ENCODE assay signal across 8 cellular contexts in the genomic region with DNA sequence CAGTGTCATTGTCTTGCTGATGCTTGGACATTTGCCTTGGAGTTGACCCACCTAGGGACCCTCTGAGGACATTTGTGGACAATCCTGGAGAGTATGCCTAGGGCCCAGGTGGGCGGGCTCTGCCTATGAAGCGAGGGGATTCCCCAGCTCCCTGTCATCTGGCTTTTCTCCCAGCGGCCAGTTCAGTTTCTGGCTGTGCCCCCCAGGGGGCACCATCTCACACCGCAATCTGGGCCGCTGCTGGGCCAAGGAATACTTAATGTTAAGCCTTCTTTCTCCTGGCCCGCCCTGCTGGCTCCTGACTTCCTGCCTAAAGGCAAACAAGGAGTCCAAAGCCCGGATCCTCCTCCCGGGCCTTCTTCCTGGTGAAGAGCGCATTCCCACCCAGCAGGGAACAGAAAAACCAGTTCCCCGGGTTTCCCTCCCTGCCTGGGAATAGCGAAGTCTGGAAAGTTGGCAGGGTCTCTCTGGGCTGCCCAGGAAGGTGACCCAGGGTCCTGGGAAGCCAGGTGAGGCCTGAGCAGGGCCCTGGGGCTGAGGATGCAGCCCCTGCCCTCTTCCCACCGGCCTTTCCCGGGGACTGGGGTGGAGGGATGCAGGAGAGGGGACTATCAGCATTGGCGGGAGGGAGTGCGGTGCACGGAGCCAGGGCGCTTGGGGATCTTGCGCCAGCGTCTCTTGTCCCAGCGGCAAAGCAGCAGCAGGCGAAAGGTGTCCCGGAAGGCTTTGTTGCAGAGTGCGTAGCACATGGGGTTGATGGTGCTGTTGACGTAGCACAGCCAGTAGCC. TPM values are rescaled to one million over a fixed set of nuclear protein-coding genes. Genes with fewer than 3 reads are reported as not detected.
DNase-seq lines count a peak whose midpoint lies in the region; ATAC-seq and TF ChIP-seq lines count a peak whose summit lies in the region.

No MANE protein-coding gene starts in this region.

- H3K4me2 ChIP-seq in IMR-90 (ENCODE audit: low read depth, low read length) = no peak overlapping the region

- H2BK15ac ChIP-seq in IMR-90 (ENCODE audit: low read depth, low read length) = no peak overlapping the region

- H3K4me1 ChIP-seq in IMR-90 (ENCODE audit: control insufficient read depth, insufficient read depth, low read length) = no peaks in the 10 kb centered on the region
- peaks cover 38% of the 10 kb centered on the region for H3K4me1 ChIP-seq in left ventricle myocardium inferior

- H3K36me3 Mint-ChIP-seq in activated naive CD8-positive, alpha-beta T cell treated with anti-CD3 and anti-CD28 coated beads, Interleukin-2, amount 50 U/mL, for 24 hours (ENCODE audit: low read depth) = no peaks in the 10 kb centered on the region

- intact Hi-C loops in IMR-90 (cut with micrococcal nuclease) = loop anchor here (1.0 kb wide), 1 partner anchor 115 kb away; no protein-coding TSS in a partner anchor
- intact Hi-C loops in left ventricle myocardium inferior (cut with micrococcal nuclease) = loop anchor here (5.0 kb wide), 1 partner anchor 113 kb away; no protein-coding TSS in a partner anchor

- no peak overlapping the region for H2BK20ac ChIP-seq in IMR-90 (ENCODE audit: low read depth, low read length)

- peak; percentile 72 for TF ChIP-seq CTCF in IMR-90 (conservative IDR thresholded peaks at IDR 0.05; ENCODE audit: low read depth, low read length)
- peak; percentile 73 for TF ChIP-seq CTCF in left ventricle myocardium inferior (IDR thresholded peaks at IDR 0.05; ENCODE audit: borderline replicate concordance)
- TF ChIP-seq CTCF in retinal pigment epithelial cell (conservative IDR thresholded peaks at IDR 0.05; ENCODE audit: low read depth, low read length) = peak; percentile 85

- in situ Hi-C loops in IMR-90 (cut with MboI; ENCODE audit: low sequenced_read_pairs) = loop anchor here (5.0 to 10.0 kb wide), 2 partner anchors 113 to 296 kb away; no protein-coding TSS in a partner anchor

- H3K4me1 Mint-ChIP-seq in activated naive CD8-positive, alpha-beta T cell treated with anti-CD3 and anti-CD28 coated beads, Interleukin-2, amount 50 U/mL, for 24 hours = no peaks in the 10 kb centered on the region

- POLR2A ChIA-PET in IMR-90 (lab: Charles Lee; ENCODE audit: unreplicated experiment) = no interaction called here

- H3K14ac ChIP-seq in IMR-90 (replicated peaks; ENCODE audit: low read depth, low read length) = no peak overlapping the region

- H2AK5ac ChIP-seq in IMR-90 (ENCODE audit: low read depth, low read length) = no peak overlapping the region

- no peak overlapping the region for H4K5ac ChIP-seq in IMR-90 (ENCODE audit: low read depth, low read length)

- dilution Hi-C loops in IMR-90 (cut with HindIII; ENCODE audit: low sequenced_read_pairs, unreplicated experiment) = no loop called here

- H4K20me1 ChIP-seq in IMR-90 (ENCODE audit: insufficient read depth, low read length) = no peaks in the 10 kb centered on the region

- TF ChIP-seq POLR2A in IMR-90 (IDR thresholded peaks at IDR 0.05; ENCODE audit: low read depth, low read length) = no peak

- H2BK5ac ChIP-seq in IMR-90 (ENCODE audit: low read depth, low read length, poor library complexity, severe bottlenecking) = no peak overlapping the region

- H3K56ac ChIP-seq in IMR-90 (ENCODE audit: extremely low read depth, insufficient read depth, low read length) = no peak overlapping the region

- no peak overlapping the region for H3K27ac ChIP-seq in IMR-90 (ENCODE audit: insufficient read depth, low read length)
- peak overlapping the region; percentile 86 for H3K27ac ChIP-seq in left ventricle myocardium inferior (replicated peaks)

- no peak overlapping the region for H4K8ac ChIP-seq in IMR-90 (ENCODE audit: low read depth in 2 of 2, low read length in 2 of 2)

- H3K9ac ChIP-seq in IMR-90 (ENCODE audit: low read depth, low read length) = no peak overlapping the region

- H2AK9ac ChIP-seq in IMR-90 (replicated peaks; ENCODE audit: low read depth, low read length, poor library complexity) = peak overlapping the region; percentile 79

- H3K4me3 ChIP-seq in IMR-90 (ENCODE audit: insufficient read depth, low read depth, low read length) (no peak overlapping the region), left ventricle myocardium inferior (peak overlapping the region; percentile 40), retinal pigment epithelial cell (ENCODE audit: low read length) (no peak overlapping the region)

- peaks cover 9% of the 10 kb centered on the region for H3K27me3 Mint-ChIP-seq in activated naive CD8-positive, alpha-beta T cell treated with anti-CD3 and anti-CD28 coated beads, Interleukin-2, amount 50 U/mL, for 24 hours

- no peak overlapping the region for H3K27ac Mint-ChIP-seq in activated naive CD8-positive, alpha-beta T cell treated with anti-CD3 and anti-CD28 coated beads, Interleukin-2, amount 50 U/mL, for 24 hours

- peak; percentile 66 for TF ChIP-seq RAD21 in IMR-90 (IDR thresholded peaks at IDR 0.05; ENCODE audit: low read length)

- no peak overlapping the region for H3K4me3 Mint-ChIP-seq in activated naive CD8-positive, alpha-beta T cell treated with anti-CD3 and anti-CD28 coated beads, Interleukin-2, amount 50 U/mL, for 24 hours

- H3K9me3 ChIP-seq in IMR-90 (ENCODE audit: control insufficient read depth, insufficient read depth, low read length) (no peaks in the 10 kb centered on the region), left ventricle myocardium inferior (replicated peaks) (no peaks in the 10 kb centered on the region)

- H3K79me1 ChIP-seq in IMR-90 (ENCODE audit: low read depth in 1 of 2, low read length in 2 of 2) = no peaks in the 10 kb centered on the region

- ATAC-seq in IMR-90 (ENCODE audit: low read depth) (peak; percentile 70), GM18861 (IDR thresholded peaks at IDR 0.05; ENCODE audit: unreplicated experiment) (no peak), GM21528 (IDR thresholded peaks at IDR 0.05; ENCODE audit: low FRiP score, unreplicated experiment) (no peak), HG03521 (IDR thresholded peaks at IDR 0.05; ENCODE audit: unreplicated experiment) (no peak)
- peak; percentile 56 for ATAC-seq in activated naive CD8-positive, alpha-beta T cell treated with anti-CD3 and anti-CD28 coated beads, Interleukin-2, amount 50 U/mL, for 24 hours

- H3K18ac ChIP-seq in IMR-90 (ENCODE audit: low read depth, low read length) = no peak overlapping the region

- H3K27me3 ChIP-seq in IMR-90 (ENCODE audit: control insufficient read depth, insufficient read depth, low read length) = peaks cover 7% of the 10 kb centered on the region; the same call in 1 of the 2 replicates
- H3K27me3 ChIP-seq in left ventricle myocardium inferior (ENCODE audit: low read depth) = no peaks in the 10 kb centered on the region

- no TSS peak for BruUV-seq in IMR-90 (replicated peaks; lab: Mats Ljungman, UMichigan)

- no peak overlapping the region for H3K23ac ChIP-seq in IMR-90 (ENCODE audit: low read depth, low read length)

- no peaks in the 10 kb centered on the region for H3K9me3 Mint-ChIP-seq in activated naive CD8-positive, alpha-beta T cell treated with anti-CD3 and anti-CD28 coated beads, Interleukin-2, amount 50 U/mL, for 24 hours

- WGBS in IMR-90 (ENCODE audit: extremely low coverage in 2 of 2, insufficient read length in 1 of 2), 2 experiments = 63% methylated on average over 14 of the region's 24 CpGs; no CpG with 5 or more reads in 1 of the 2 experiments

- no peaks in the 10 kb centered on the region for H3K9me1 ChIP-seq in IMR-90 (ENCODE audit: insufficient read depth, low read length)

- no peaks in the 10 kb centered on the region for H3K36me3 ChIP-seq in IMR-90 (ENCODE audit: control insufficient read depth, insufficient read depth, low read length)
- H3K36me3 ChIP-seq in left ventricle myocardium inferior = no peaks in the 10 kb centered on the region

- no peak overlapping the region for H3K4ac ChIP-seq in IMR-90 (ENCODE audit: low read depth, low read length)

- peak overlapping the region; percentile 82 for H2AFZ ChIP-seq in IMR-90 (replicated peaks; ENCODE audit: low read length, poor library complexity)

- no peak overlapping the region for H4K91ac ChIP-seq in IMR-90 (ENCODE audit: insufficient read depth, low read depth, low read length)

- DNase-seq in DMS53 treated with DMSO at 0.1 percent for 48 hours (lab: John Stamatoyannopoulos, UW; ENCODE audit: unreplicated experiment) = peak; percentile 14
- peak; percentile 73 for DNase-seq in IMR-90
- peak; percentile 50 for DNase-seq in activated naive CD8-positive, alpha-beta T cell treated with anti-CD3 and anti-CD28 coated beads, Interleukin-2, amount 50 U/mL, for 24 hours
- peak; percentile 59 for DNase-seq in left ventricle myocardium inferior
- DNase-seq in retinal pigment epithelial cell (ENCODE audit: low read depth) = no peak

- no peak overlapping the region for H2BK120ac ChIP-seq in IMR-90 (ENCODE audit: low read depth, low read length)

- CTCF ChIA-PET in IMR-90 (lab: Yijun Ruan, JAX) = interaction anchor here (0.7 to 1.2 kb wide), 3 partner anchors 12 to 115 kb away, joined by 3 to 7 read pairs (median 3); a partner anchor contains a TSS

TF ChIP-seq in IMR-90, 13 proteins besides CTCF, POLR2A, EP300 and RAD21:
- TF ChIP-seq SMC3 (IDR thresholded peaks at IDR 0.05; ENCODE audit: low read depth, low read length) (peak; percentile 62), NFE2L2 (IDR thresholded peaks at IDR 0.05; ENCODE audit: low read depth, low read length) (no peak), MAFK (IDR thresholded peaks at IDR 0.05; ENCODE audit: low read depth, low read length) (no peak), MAZ (IDR thresholded peaks at IDR 0.05; ENCODE audit: borderline replicate concordance, low read depth, low read length) (0 out of 2 replicates have a peak, but pooled peaks have one; percentile 17)

RNA-seq across cellular contexts. Expression of a gene that starts 11.9 kb away (rescaled TPM):
- total RNA-seq in IMR-90 (2012; rRNA removed) (not detected in 2 replicates), left ventricle myocardium inferior (not detected)
- polyA plus RNA-seq in IMR-90 (2012; rRNA removed) = not detected in 2 replicates
- polyA plus RNA-seq in IMR-90 (2012; cell fraction: cytosol; rRNA removed) = not detected in 2 replicates
- polyA plus RNA-seq in IMR-90 (2012; cell fraction: nucleus; rRNA removed; ENCODE audit: low replicate concordance) = not detected in 2 replicates

RNA-seq across cellular contexts. Expression of a gene that starts 28.6 kb away (rescaled TPM):
- total RNA-seq in IMR-90 (2012; rRNA removed) (114 and 140 TPM in 2 replicates), left ventricle myocardium inferior (35.0 TPM)
- 239 TPM in 2 replicates for polyA plus RNA-seq in IMR-90 (2012; rRNA removed)
- 251 and 299 TPM in 2 replicates for polyA plus RNA-seq in IMR-90 (2012; cell fraction: cytosol; rRNA removed)
- 340 and 413 TPM in 2 replicates for polyA plus RNA-seq in IMR-90 (2012; cell fraction: nucleus; rRNA removed; ENCODE audit: low replicate concordance)

Comparison
In these comparisons a context has a peak if more than half of its experiments do, and no peak if none do; other contexts are left out.
1. ATAC-seq: peak in IMR-90 (single experiment) and activated naive CD8-positive, alpha-beta T cell treated with anti-CD3 and anti-CD28 coated beads, Interleukin-2, amount 50 U/mL, for 24 hours (single experiment); none in GM18861 (single experiment), GM21528 (single experiment) and HG03521 (single experiment).
2. Peak in every context shown above with its lines, with median percentiles within 50 percentile points of each other: CTCF ChIP-seq.